In genomic region chr6:106974337-106974998, GRCh38 we compare ENCODE assay signal across 8 cellular contexts. TPM values are rescaled to one million over a fixed set of nuclear protein-coding genes. Genes with fewer than 3 reads are reported as not detected.
DNase-seq lines count a peak whose midpoint lies in the region; ATAC-seq and TF ChIP-seq lines count a peak whose summit lies in the region.

Gene CD24 (minus strand): TSS chr6:106974729. CDS start chr6:106974646, 83 bp downstream.

- intact Hi-C loops in lower lobe of right lung (cut with DNase I), result no loop called here

- H3K9me3 ChIP-seq in Peyer's patch, result no peaks in the 10 kb centered on the region
- no peaks in the 10 kb centered on the region for H3K9me3 ChIP-seq in lower lobe of right lung
- H3K9me3 ChIP-seq in stomach smooth muscle (ENCODE audit: control insufficient read depth in 2 of 2, low read length in 2 of 2), result no peaks in the 10 kb centered on the region

- ATAC-seq in GM18502 (IDR thresholded peaks at IDR 0.05; ENCODE audit: poor library complexity, unreplicated experiment) (peak; percentile 29), HG03439 (IDR thresholded peaks at IDR 0.05; ENCODE audit: unreplicated experiment) (peak; percentile 24), lower lobe of right lung (peak; percentile 72)

- H3K27me3 ChIP-seq in Peyer's patch (peaks cover 0 to 15% of the 10 kb centered on the region in 2 donors), lower lobe of right lung (ENCODE audit: low read depth) (peaks cover 64% of the 10 kb centered on the region), stomach smooth muscle (ENCODE audit: control insufficient read depth in 1 of 2, insufficient read depth in 2 of 2, low read length in 2 of 2) (peaks cover 21 to 42% of the 10 kb centered on the region in 2 donors)

- no peak within 1 kb of the TSS for H3K9ac ChIP-seq in stomach smooth muscle (ENCODE audit: low read length in 2 of 2)

- no peak for TF ChIP-seq CTCF in Peyer's patch (IDR thresholded peaks at IDR 0.05)
- no peak for TF ChIP-seq CTCF in cardiac fibroblast (IDR thresholded peaks at IDR 0.05; ENCODE audit: low read depth, low read length)
- no peak for TF ChIP-seq CTCF in lower lobe of right lung (IDR thresholded peaks at IDR 0.05)

- TF ChIP-seq POLR2A in Peyer's patch (IDR thresholded peaks at IDR 0.05), result peak in 1 of 2 donors; percentile 30

- H3K4me3 ChIP-seq in Peyer's patch, result peak within 1 kb of the TSS; percentile 68 to 86 (median 78)
- peak within 1 kb of the TSS; percentile 48 to 50 for H3K4me3 ChIP-seq in cardiac fibroblast (replicated peaks in 1 of 2; ENCODE audit: low read depth in 2 of 2, low read length in 2 of 2)
- peak within 1 kb of the TSS; percentile 62 for H3K4me3 ChIP-seq in lower lobe of right lung
- H3K4me3 ChIP-seq in stomach smooth muscle (ENCODE audit: low read length in 2 of 2), result peak within 1 kb of the TSS; percentile 49 to 61

- peak within 1 kb of the TSS; percentile 53 to 92 (median 74) for H3K27ac ChIP-seq in Peyer's patch
- H3K27ac ChIP-seq in lower lobe of right lung, result peak within 1 kb of the TSS; percentile 65
- no peak within 1 kb of the TSS for H3K27ac ChIP-seq in stomach smooth muscle (ENCODE audit: low read length)

- H3K36me3 ChIP-seq in Peyer's patch, result no peaks in the 10 kb centered on the region
- no peaks in the 10 kb centered on the region for H3K36me3 ChIP-seq in lower lobe of right lung
- H3K36me3 ChIP-seq in stomach smooth muscle (ENCODE audit: control insufficient read depth in 2 of 2, insufficient read depth in 2 of 2, low read length in 2 of 2), result no peaks in the 10 kb centered on the region

- DNase-seq in 8988T (peak; percentile 37), Peyer's patch (peak; percentile 71 to 87 (median 83)), cardiac fibroblast (ENCODE audit: low read depth in 2 of 2) (no peak), lower lobe of right lung (peak; percentile 62), cortex of kidney (lab: John Stamatoyannopoulos, UW) (no peak)

- H3K4me1 ChIP-seq in Peyer's patch, result peaks cover 0 to 22% (median 0%) of the 10 kb centered on the region in 4 donors
- H3K4me1 ChIP-seq in lower lobe of right lung, result peaks cover 22% of the 10 kb centered on the region
- H3K4me1 ChIP-seq in stomach smooth muscle (ENCODE audit: control insufficient read depth, insufficient read depth, low read length), result peaks cover 13% of the 10 kb centered on the region

RNA-seq across cellular contexts. Expression of gene CD24, which starts in this region (rescaled TPM):
- total RNA-seq in Peyer's patch (100 to 1,000 TPM in 1 of 4 donors, 10 to 100 TPM in 3; 38.9 to 119 (median 68.9) TPM), lower lobe of right lung (33.1 TPM)

Comparison
In these comparisons a context has a peak if more than half of its experiments do, and no peak if none do; other contexts are left out.
1. DNase-seq: peak in 8988T (single experiment), Peyer's patch (3 of 3) and lower lobe of right lung (single experiment); none in cardiac fibroblast (0 of 2) and cortex of kidney (single experiment).
2. Peak in every context shown above with its lines, with median percentiles within 50 percentile points of each other: ATAC-seq and H3K4me3 ChIP-seq.